24 cellular contexts compared by ENCODE assay signal in genomic region chr2:192245329-192245728, GRCh38. TPM values are rescaled to one million over a fixed set of nuclear protein-coding genes. Genes with fewer than 3 reads are reported as not detected.
"Had no signal": no experiment of that assay in that cellular context is flagged by ENCODE, and none has a peak within 500 bp of the region (broad histone marks: within the 10 kb centered on the region; RNA-seq: fewer than 3 reads in every experiment).

No MANE protein-coding gene starts in this region.

- H3K27ac ChIP-seq: breast epithelium, esophagus muscularis mucosa, stomach, thoracic aorta, upper lobe of left lung had no signal

- H3K27me3 ChIP-seq: breast epithelium, esophagus muscularis mucosa, heart left ventricle, stomach, upper lobe of left lung had no signal

- H3K9me3 ChIP-seq: breast epithelium, esophagus muscularis mucosa, heart left ventricle, stomach, thoracic aorta, upper lobe of left lung had no signal

- H3K4me1 ChIP-seq: breast epithelium, esophagus muscularis mucosa, heart left ventricle, stomach, upper lobe of left lung had no signal

- H3K27me3 Mint-ChIP-seq: activated CD4-positive, alpha-beta T cell treated with anti-CD3 and anti-CD28 coated beads, Interleukin-2, amount 10 ng/mL, durations not matched to agents 7 days and 5 days; memory B cell had no signal

- H3K9me3 Mint-ChIP-seq: activated CD4-positive, alpha-beta T cell treated with anti-CD3 and anti-CD28 coated beads, Interleukin-2, amount 10 ng/mL, durations not matched to agents 7 days and 5 days; activated T-cell treated with anti-CD3 and anti-CD28 coated beads, Interleukin-2, amount 50 U/mL, for 24 hours; activated T-helper 2 cell treated with anti-CD3 and anti-CD28 coated beads, Interferon-gamma antibody, Interleukin-2, Interleukin-4, amounts not matched to agents 10 μg/mL and 5 μg/mL and 100 μg/mL, durations not matched to agents 14 hours and 24 hours and 36 hours; memory B cell had no signal

- H3K4me1 Mint-ChIP-seq: activated CD4-positive, alpha-beta T cell treated with anti-CD3 and anti-CD28 coated beads, Interleukin-2, amount 10 ng/mL, durations not matched to agents 7 days and 5 days; memory B cell had no signal

- ATAC-seq: activated CD8-positive, alpha-beta T cell treated with anti-CD3 and anti-CD28 coated beads, Interleukin-2, amount 10 ng/mL, durations not matched to agents 7 days and 5 days had no signal

- H3K4me3 ChIP-seq: breast epithelium, esophagus muscularis mucosa, heart left ventricle, smooth muscle cell, stomach, thoracic aorta, upper lobe of left lung had no signal

- DNase-seq: activated CD4-positive, alpha-beta T cell treated with anti-CD3 and anti-CD28 coated beads, Interleukin-2, amount 10 ng/mL, durations not matched to agents 7 days and 5 days; activated CD8-positive, alpha-beta T cell treated with anti-CD3 and anti-CD28 coated beads, Interleukin-2, amount 10 ng/mL, durations not matched to agents 7 days and 5 days; activated naive CD4-positive, alpha-beta T cell treated with Interleukin-2 at 50 U/mL for 16 hours; activated T-cell treated with anti-CD3 and anti-CD28 coated beads, Interleukin-2, amount 50 U/mL, for 24 hours; anterior cingulate cortex; dermis blood vessel endothelial cell; effector memory CD4-positive, alpha-beta T cell; occipital lobe; retina; stimulated activated CD4-positive, alpha-beta T cell treated with anti-CD3 and anti-CD28 coated beads, Interleukin-4, amount 100 ng/mL, for 1 hour; stomach; T1000; upper lobe of left lung had no signal

- H3K4me3 Mint-ChIP-seq: activated CD4-positive, alpha-beta T cell treated with anti-CD3 and anti-CD28 coated beads, Interleukin-2, amount 10 ng/mL, durations not matched to agents 7 days and 5 days; activated CD8-positive, alpha-beta T cell treated with anti-CD3 and anti-CD28 coated beads, Interleukin-2, amount 10 ng/mL, durations not matched to agents 7 days and 5 days; activated T-cell treated with anti-CD3 and anti-CD28 coated beads, Interleukin-2, amount 50 U/mL, for 24 hours; memory B cell had no signal

- H3K27ac Mint-ChIP-seq: activated CD4-positive, alpha-beta T cell treated with anti-CD3 and anti-CD28 coated beads, Interleukin-2, amount 10 ng/mL, durations not matched to agents 7 days and 5 days; activated CD8-positive, alpha-beta T cell treated with anti-CD3 and anti-CD28 coated beads, Interleukin-2, amount 10 ng/mL, durations not matched to agents 7 days and 5 days; activated T-cell treated with anti-CD3 and anti-CD28 coated beads, Interleukin-2, amount 50 U/mL, for 24 hours; activated T-helper 2 cell treated with anti-CD3 and anti-CD28 coated beads, Interferon-gamma antibody, Interleukin-2, Interleukin-4, amounts not matched to agents 10 μg/mL and 5 μg/mL and 100 μg/mL, durations not matched to agents 14 hours and 24 hours and 36 hours; memory B cell had no signal

- H3K36me3 ChIP-seq: breast epithelium, esophagus muscularis mucosa, heart left ventricle, stomach, thoracic aorta, upper lobe of left lung had no signal

- H3K36me3 Mint-ChIP-seq: memory B cell had no signal

RNA-seq across cellular contexts. Expression of gene TMEFF2, which starts 50.6 kb away (rescaled TPM):
- total RNA-seq: activated CD4-positive, alpha-beta T cell treated with anti-CD3 and anti-CD28 coated beads, Interleukin-2, amount 10 ng/mL, durations not matched to agents 7 days and 5 days; activated CD8-positive, alpha-beta T cell treated with anti-CD3 and anti-CD28 coated beads, Interleukin-2, amount 10 ng/mL, durations not matched to agents 7 days and 5 days; activated T-helper 2 cell treated with anti-CD3 and anti-CD28 coated beads, Interferon-gamma antibody, Interleukin-2, Interleukin-4, amounts not matched to agents 10 μg/mL and 5 μg/mL and 100 μg/mL, durations not matched to agents 14 hours and 24 hours and 36 hours; dermis blood vessel endothelial cell; kidney epithelial cell; liver; mononuclear cell; smooth muscle cell; T-helper 1 cell treated with Interleukin-12 subunit alpha and Interleukin-12 subunit beta and Interleukin-4 antibody, amounts not matched to agents 30 ng/mL and 1 ng/mL, for 36 hours had no signal
